35 cellular contexts compared by ENCODE assay signal in the genomic region with DNA sequence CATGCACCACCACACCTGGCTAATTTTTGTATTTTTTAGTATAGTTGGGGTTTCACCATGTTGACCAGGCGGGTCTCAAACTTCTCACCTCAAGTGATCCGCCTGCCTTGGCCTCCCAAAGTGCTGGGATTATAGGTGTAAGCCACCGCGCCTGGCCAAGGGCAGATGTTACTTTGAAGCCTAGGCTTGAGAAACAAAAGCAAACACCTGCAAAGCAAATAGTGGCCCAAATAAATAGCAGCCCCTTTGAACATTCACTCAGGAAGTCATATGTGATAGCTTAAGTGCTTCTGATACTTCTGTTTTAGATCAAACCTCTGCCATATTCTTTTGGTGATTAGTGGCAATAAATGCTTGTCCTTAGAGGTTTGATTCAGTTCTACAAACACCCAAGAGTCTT.
"Had no signal": no experiment of that assay in that cellular context is flagged by ENCODE, and none has a peak within 500 bp of the region (broad histone marks: within the 10 kb centered on the region; RNA-seq: fewer than 3 reads in every experiment).

No MANE protein-coding gene starts in this region.

- DNase-seq: activated B cell treated with CpG ODN at 0.5 μM for 24 hours; activated CD4-positive, alpha-beta memory T cell treated with anti-CD3 and anti-CD28 coated beads for 36 hours; activated CD4-positive, alpha-beta T cell treated with anti-CD3 and anti-CD28 coated beads for 4 hours; activated CD4-positive, alpha-beta T cell treated with anti-CD3 and anti-CD28 coated beads, Interleukin-2, amount 10 ng/mL, durations not matched to agents 24 days and 14 days; activated CD4-positive, alpha-beta T cell treated with anti-CD3 and anti-CD28 coated beads, Interleukin-2, amount 50 U/mL, for 1 hour; activated CD4-positive, alpha-beta T cell treated with anti-CD3 and anti-CD28 coated beads, Interleukin-2, amount 50 U/mL, for 4 hours; activated CD4-positive, CD25-positive, alpha-beta regulatory T cell treated with anti-CD3 and anti-CD28 coated beads, Interleukin-2, amount 50 U/mL, for 72 hours; activated CD8-positive, alpha-beta memory T cell treated with anti-CD3 and anti-CD28 coated beads, Interleukin-2, amount 50 U/mL, for 4 hours; activated CD8-positive, alpha-beta T cell treated with anti-CD3 and anti-CD28 coated beads for 36 hours; activated effector memory CD4-positive, alpha-beta T cell treated with anti-CD3 and anti-CD28 coated beads, Interleukin-2, amount 50 U/mL, for 16 hours; activated gamma-delta T cell treated with Interleukin-2 at 50 U/mL for 16 hours; activated naive CD4-positive, alpha-beta T cell; activated naive CD4-positive, alpha-beta T cell treated with anti-CD3 and anti-CD28 coated beads for 36 hours; activated naive CD4-positive, alpha-beta T cell treated with anti-CD3 and anti-CD28 coated beads, Interleukin-2, amount 50 U/mL, for 16 hours; activated naive CD8-positive, alpha-beta T cell treated with anti-CD3 and anti-CD28 coated beads for 36 hours; activated T-cell treated with anti-CD3 and anti-CD28 coated beads for 4 hours; activated T-cell treated with anti-CD3 and anti-CD28 coated beads, Interleukin-2, amount 50 U/mL, for 1 hour; activated T-cell treated with anti-CD3 and anti-CD28 coated beads, Interleukin-2, amount 50 U/mL, for 4 hours; activated T-cell treated with anti-CD3 and anti-CD28 coated beads, Interleukin-2, amount 50 U/mL, for 72 hours; adrenal gland; amniotic stem cell; aorta; body of pancreas; brain microvascular endothelial cell; central memory CD4-positive, alpha-beta T cell; T-helper 1 cell; T-helper 2 cell; T-helper 9 cell had no signal

- H3K4me3 ChIP-seq: adrenal gland, body of pancreas, breast epithelium had no signal

- H3K4me1 Mint-ChIP-seq: activated B cell treated with CpG ODN at 0.5 μM for 24 hours; activated CD4-positive, alpha-beta T cell treated with anti-CD3 and anti-CD28 coated beads, Interleukin-2, amount 10 ng/mL, durations not matched to agents 24 days and 14 days; activated naive CD8-positive, alpha-beta T cell treated with anti-CD3 and anti-CD28 coated beads for 36 hours; activated T-helper 17 cell treated with anti-CD3 and anti-CD28 coated beads, Interleukin-2, amount 50 U/mL, for 72 hours had no signal

- H3K36me3 ChIP-seq: adrenal gland, brain microvascular endothelial cell, breast epithelium had no signal

- H3K9me3 ChIP-seq: adrenal gland, body of pancreas had no signal

- H3K27ac Mint-ChIP-seq: activated B cell treated with CpG ODN at 0.5 μM for 24 hours; activated CD4-positive, alpha-beta memory T cell treated with anti-CD3 and anti-CD28 coated beads for 36 hours; activated CD4-positive, alpha-beta T cell treated with anti-CD3 and anti-CD28 coated beads, Interleukin-2, amount 10 ng/mL, durations not matched to agents 24 days and 14 days; activated CD8-positive, alpha-beta T cell treated with anti-CD3 and anti-CD28 coated beads for 36 hours; activated naive CD4-positive, alpha-beta T cell treated with anti-CD3 and anti-CD28 coated beads for 36 hours; activated naive CD4-positive, alpha-beta T cell treated with anti-CD3 and anti-CD28 coated beads, Interleukin-2, amount 50 U/mL, for 72 hours; activated naive CD8-positive, alpha-beta T cell treated with anti-CD3 and anti-CD28 coated beads for 36 hours; activated T-cell treated with anti-CD3 and anti-CD28 coated beads, Interleukin-2, amount 50 U/mL, for 72 hours; activated T-helper 1 cell treated with anti-CD3 and anti-CD28 coated beads, Interleukin-12 subunit alpha, Interleukin-12 subunit beta, Interleukin-2, Interleukin-4 antibody, amounts not matched to agents 30 ng/mL and 10 ng/mL and 1 ng/mL, durations not matched to agents 14 hours and 24 hours and 36 hours; activated T-helper 17 cell treated with anti-CD3 and anti-CD28 coated beads, Interleukin-2, amount 50 U/mL, for 72 hours; T-helper 1 cell treated with Interleukin-12 subunit alpha and Interleukin-12 subunit beta and Interleukin-4 antibody, amounts not matched to agents 30 μg/mL and 1 μg/mL, for 36 hours; T-helper 2 cell treated with Interferon-gamma antibody and Interleukin-4, amounts not matched to agents 5 μg/mL and 100 μg/mL, for 36 hours had no signal

- H3K36me3 Mint-ChIP-seq: activated CD4-positive, alpha-beta memory T cell treated with anti-CD3 and anti-CD28 coated beads for 36 hours; activated naive CD4-positive, alpha-beta T cell treated with anti-CD3 and anti-CD28 coated beads, Interleukin-2, amount 50 U/mL, for 72 hours; activated naive CD8-positive, alpha-beta T cell treated with anti-CD3 and anti-CD28 coated beads for 36 hours had no signal

- H3K9me3 Mint-ChIP-seq: activated CD4-positive, alpha-beta memory T cell treated with anti-CD3 and anti-CD28 coated beads for 36 hours; activated CD4-positive, alpha-beta T cell treated with anti-CD3 and anti-CD28 coated beads, Interleukin-2, amount 10 ng/mL, durations not matched to agents 24 days and 14 days; activated CD8-positive, alpha-beta T cell treated with anti-CD3 and anti-CD28 coated beads for 36 hours; activated naive CD4-positive, alpha-beta T cell treated with anti-CD3 and anti-CD28 coated beads for 36 hours; activated naive CD4-positive, alpha-beta T cell treated with anti-CD3 and anti-CD28 coated beads, Interleukin-2, amount 50 U/mL, for 72 hours; activated naive CD8-positive, alpha-beta T cell treated with anti-CD3 and anti-CD28 coated beads for 36 hours; activated T-cell treated with anti-CD3 and anti-CD28 coated beads, Interleukin-2, amount 50 U/mL, for 4 hours; activated T-cell treated with anti-CD3 and anti-CD28 coated beads, Interleukin-2, amount 50 U/mL, for 72 hours; activated T-helper 1 cell treated with anti-CD3 and anti-CD28 coated beads, Interleukin-12 subunit alpha, Interleukin-12 subunit beta, Interleukin-2, Interleukin-4 antibody, amounts not matched to agents 30 ng/mL and 10 ng/mL and 1 ng/mL, durations not matched to agents 14 hours and 24 hours and 36 hours; activated T-helper 17 cell treated with anti-CD3 and anti-CD28 coated beads, Interleukin-2, amount 50 U/mL, for 72 hours; T-helper 1 cell treated with Interleukin-12 subunit alpha and Interleukin-12 subunit beta and Interleukin-4 antibody, amounts not matched to agents 30 μg/mL and 1 μg/mL, for 36 hours; T-helper 2 cell treated with Interferon-gamma antibody and Interleukin-4, amounts not matched to agents 5 μg/mL and 100 μg/mL, for 36 hours had no signal

- H3K27me3 Mint-ChIP-seq: activated B cell treated with CpG ODN at 0.5 μM for 24 hours; activated CD4-positive, alpha-beta memory T cell treated with anti-CD3 and anti-CD28 coated beads for 36 hours; activated CD4-positive, alpha-beta T cell treated with anti-CD3 and anti-CD28 coated beads, Interleukin-2, amount 10 ng/mL, durations not matched to agents 24 days and 14 days had no signal

- H3K4me3 Mint-ChIP-seq: activated B cell treated with CpG ODN at 0.5 μM for 24 hours; activated CD4-positive, alpha-beta memory T cell treated with anti-CD3 and anti-CD28 coated beads for 36 hours; activated CD4-positive, alpha-beta T cell treated with anti-CD3 and anti-CD28 coated beads, Interleukin-2, amount 10 ng/mL, durations not matched to agents 24 days and 14 days; activated CD8-positive, alpha-beta T cell treated with anti-CD3 and anti-CD28 coated beads for 36 hours; activated naive CD4-positive, alpha-beta T cell treated with anti-CD3 and anti-CD28 coated beads for 36 hours; activated naive CD8-positive, alpha-beta T cell treated with anti-CD3 and anti-CD28 coated beads for 36 hours; activated T-cell treated with anti-CD3 and anti-CD28 coated beads, Interleukin-2, amount 50 U/mL, for 4 hours; activated T-cell treated with anti-CD3 and anti-CD28 coated beads, Interleukin-2, amount 50 U/mL, for 72 hours; activated T-helper 1 cell treated with anti-CD3 and anti-CD28 coated beads, Interleukin-12 subunit alpha, Interleukin-12 subunit beta, Interleukin-2, Interleukin-4 antibody, amounts not matched to agents 30 ng/mL and 10 ng/mL and 1 ng/mL, durations not matched to agents 14 hours and 24 hours and 36 hours; activated T-helper 17 cell treated with anti-CD3 and anti-CD28 coated beads, Interleukin-2, amount 50 U/mL, for 72 hours; T-helper 1 cell treated with Interleukin-12 subunit alpha and Interleukin-12 subunit beta and Interleukin-4 antibody, amounts not matched to agents 30 μg/mL and 1 μg/mL, for 36 hours; T-helper 2 cell treated with Interferon-gamma antibody and Interleukin-4, amounts not matched to agents 5 μg/mL and 100 μg/mL, for 36 hours had no signal

- H3K27me3 ChIP-seq: adrenal gland, body of pancreas, brain microvascular endothelial cell, breast epithelium had no signal

- H3K27ac ChIP-seq: adrenal gland, body of pancreas, brain microvascular endothelial cell, breast epithelium, VCaP had no signal
